8 cellular contexts compared by ENCODE assay signal in genomic region chr22:41998361-41999261, GRCh38. TPM values are rescaled to one million over a fixed set of nuclear protein-coding genes. Genes with fewer than 3 reads are reported as not detected.
DNase-seq lines count a peak whose midpoint lies in the region; ATAC-seq and TF ChIP-seq lines count a peak whose summit lies in the region.

Gene WBP2NL, plus strand, starts transcription at chr22:41998788. Its CDS starts 31 bp downstream, at chr22:41998819.

- H3K36me3 Mint-ChIP-seq in activated T-helper 17 cell treated with anti-CD3 and anti-CD28 coated beads, Interleukin-2, amount 50 U/mL, for 72 hours (ENCODE audit: low read depth), result peaks cover 6% of the 10 kb centered on the region

- no peak for TF ChIP-seq EP300 in ovary (IDR thresholded peaks at IDR 0.05)
- TF ChIP-seq EP300 in suprapubic skin (IDR thresholded peaks at IDR 0.05), result no peak

- H3K9me3 ChIP-seq in ovary, result peaks cover 0 to 5% of the 10 kb centered on the region in 2 donors
- H3K9me3 ChIP-seq in suprapubic skin, result no peaks in the 10 kb centered on the region

- no peaks in the 10 kb centered on the region for H3K27me3 Mint-ChIP-seq in activated T-helper 17 cell treated with anti-CD3 and anti-CD28 coated beads, Interleukin-2, amount 50 U/mL, for 72 hours

- peak within 1 kb of the TSS; percentile 86 for H3K4me3 Mint-ChIP-seq in activated T-helper 17 cell treated with anti-CD3 and anti-CD28 coated beads, Interleukin-2, amount 50 U/mL, for 72 hours

- peak within 1 kb of the TSS; percentile 39 for H3K4me3 ChIP-seq in ovary
- peak within 1 kb of the TSS; percentile 51 for H3K4me3 ChIP-seq in suprapubic skin

- ATAC-seq in HG02973 (IDR thresholded peaks at IDR 0.05; ENCODE audit: unreplicated experiment), result peak; percentile 87
- peak; percentile 98 for ATAC-seq in activated T-helper 17 cell treated with anti-CD3 and anti-CD28 coated beads, Interleukin-2, amount 50 U/mL, for 72 hours (replicated peaks)

- peak; percentile 98 for DNase-seq in GM10248 (ENCODE audit: extremely low spot score)
- peak; percentile 87 for DNase-seq in NOMO-1 treated with dmso at 0.1 percent for 144 hours (lab: John Stamatoyannopoulos, UW; ENCODE audit: unreplicated experiment)
- peak; percentile 61 for DNase-seq in fibroblast of peridontal ligament (ENCODE audit: extremely low read depth)
- peak; percentile 80 to 85 (median 83) for DNase-seq in ovary
- DNase-seq in suprapubic skin (ENCODE audit: low spot score in 2 of 2), result peak; percentile 87 to 90
- DNase-seq in SW 1271 (lab: John Stamatoyannopoulos, UW), result no peak

- H3K36me3 ChIP-seq in ovary (no peaks in the 10 kb centered on the region), suprapubic skin (no peaks in the 10 kb centered on the region)

- no peak for TF ChIP-seq CTCF in GM10248 (IDR thresholded peaks at IDR 0.05; ENCODE audit: control extremely low read depth, extremely low read depth, low read depth, missing control alignments)
- TF ChIP-seq CTCF in ovary (IDR thresholded peaks at IDR 0.05), result no peak
- no peak for TF ChIP-seq CTCF in suprapubic skin (IDR thresholded peaks at IDR 0.05)

- H3K27me3 ChIP-seq in ovary (no peaks in the 10 kb centered on the region), suprapubic skin (no peaks in the 10 kb centered on the region)

- TF ChIP-seq POLR2A in ovary (IDR thresholded peaks at IDR 0.05) (no peak), suprapubic skin (IDR thresholded peaks at IDR 0.05) (no peak)

- CTCF ChIA-PET in GM10248 (lab: Yijun Ruan, JAX), result interaction anchor here (0.7 to 1.2 kb wide), 3 partner anchors 11 to 35 kb away, joined by 3 to 5 read pairs (median 3); no protein-coding TSS in a partner anchor

- intact Hi-C loops in ovary (cut with DNase I), result no loop called here

- H3K4me1 ChIP-seq in ovary (ENCODE audit: insufficient read depth) (peaks cover 6% of the 10 kb centered on the region), suprapubic skin (peaks cover 13% of the 10 kb centered on the region)

- H3K27ac ChIP-seq in ovary (peak within 1 kb of the TSS in 1 of 2 donors; percentile 20), suprapubic skin (no peak within 1 kb of the TSS)

- H3K27ac Mint-ChIP-seq in activated T-helper 17 cell treated with anti-CD3 and anti-CD28 coated beads, Interleukin-2, amount 50 U/mL, for 72 hours, result peak within 1 kb of the TSS; percentile 97

- POLR2A ChIA-PET in GM10248 (lab: Yijun Ruan, JAX), result interaction anchor here (0.6 kb wide), 2 partner anchors 18 to 158 kb away, joined by 4 to 5 read pairs; no protein-coding TSS in a partner anchor

- WGBS in ovary, 3 donors, result 30 to 44% (median 31%) methylated on average over 57 to 71 of the region's 71 CpGs
- 42% methylated on average over 37 of the region's 71 CpGs for WGBS in suprapubic skin

- peaks cover 16% of the 10 kb centered on the region for H3K4me1 Mint-ChIP-seq in activated T-helper 17 cell treated with anti-CD3 and anti-CD28 coated beads, Interleukin-2, amount 50 U/mL, for 72 hours

- no peaks in the 10 kb centered on the region for H3K9me3 Mint-ChIP-seq in activated T-helper 17 cell treated with anti-CD3 and anti-CD28 coated beads, Interleukin-2, amount 50 U/mL, for 72 hours

RNA-seq across cellular contexts. Expression of gene WBP2NL, which starts in this region (rescaled TPM):
- 1 to 10 TPM in 1 of 2 donors, under 1 TPM in 1; 0.50 to 2.1 TPM for total RNA-seq in activated T-helper 17 cell treated with anti-CD3 and anti-CD28 coated beads, Interleukin-2, amount 50 U/mL, for 72 hours
- total RNA-seq in ovary, result 1 to 10 TPM; 2.4 to 4.5 (median 3.0) TPM
- polyA plus RNA-seq in ovary, result 1 to 10 TPM in 1 of 2 donors, under 1 TPM in 1; 0.48 to 1.2 TPM
- 1 to 10 TPM in 3 of 4 donors, under 1 TPM in 1; 0.76 to 9.6 (median 5.4) TPM for total RNA-seq in suprapubic skin

Comparison
In these comparisons a context has a peak if more than half of its experiments do, and no peak if none do; other contexts are left out.
1. DNase-seq: peak in GM10248 (single experiment), NOMO-1 treated with dmso at 0.1 percent for 144 hours (single experiment), fibroblast of peridontal ligament (single experiment), ovary (5 of 5) and suprapubic skin (2 of 2); none in SW 1271 (0 of 2).